In the genomic region with DNA sequence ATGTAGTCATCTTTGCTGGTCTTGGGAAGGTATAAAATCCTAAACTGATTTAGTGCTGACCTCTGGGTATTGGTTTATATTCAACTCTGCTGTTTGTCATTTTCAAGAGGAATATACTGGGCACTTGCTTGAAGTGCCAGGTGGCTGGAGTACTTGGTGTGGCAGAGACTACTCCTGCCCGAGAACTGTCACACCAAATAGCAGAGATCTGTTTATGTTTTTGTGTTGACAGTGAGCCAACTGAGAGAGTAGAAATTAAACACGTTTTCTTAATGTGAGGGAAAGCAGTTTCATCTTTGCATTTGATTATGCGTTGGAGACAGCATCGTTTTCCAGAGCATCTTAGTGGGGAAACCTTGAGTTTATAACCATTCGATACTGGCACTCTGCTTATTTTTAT, we compare ENCODE assay signal across 1 cellular context.
TF ChIP-seq lines count a peak whose summit lies in the region.

No MANE protein-coding gene starts in this region.

TF ChIP-seq in GM23338, 12 proteins besides CTCF, POLR2A, EP300 and RAD21 (continued from another document):
- TF ChIP-seq, protein P1, sequence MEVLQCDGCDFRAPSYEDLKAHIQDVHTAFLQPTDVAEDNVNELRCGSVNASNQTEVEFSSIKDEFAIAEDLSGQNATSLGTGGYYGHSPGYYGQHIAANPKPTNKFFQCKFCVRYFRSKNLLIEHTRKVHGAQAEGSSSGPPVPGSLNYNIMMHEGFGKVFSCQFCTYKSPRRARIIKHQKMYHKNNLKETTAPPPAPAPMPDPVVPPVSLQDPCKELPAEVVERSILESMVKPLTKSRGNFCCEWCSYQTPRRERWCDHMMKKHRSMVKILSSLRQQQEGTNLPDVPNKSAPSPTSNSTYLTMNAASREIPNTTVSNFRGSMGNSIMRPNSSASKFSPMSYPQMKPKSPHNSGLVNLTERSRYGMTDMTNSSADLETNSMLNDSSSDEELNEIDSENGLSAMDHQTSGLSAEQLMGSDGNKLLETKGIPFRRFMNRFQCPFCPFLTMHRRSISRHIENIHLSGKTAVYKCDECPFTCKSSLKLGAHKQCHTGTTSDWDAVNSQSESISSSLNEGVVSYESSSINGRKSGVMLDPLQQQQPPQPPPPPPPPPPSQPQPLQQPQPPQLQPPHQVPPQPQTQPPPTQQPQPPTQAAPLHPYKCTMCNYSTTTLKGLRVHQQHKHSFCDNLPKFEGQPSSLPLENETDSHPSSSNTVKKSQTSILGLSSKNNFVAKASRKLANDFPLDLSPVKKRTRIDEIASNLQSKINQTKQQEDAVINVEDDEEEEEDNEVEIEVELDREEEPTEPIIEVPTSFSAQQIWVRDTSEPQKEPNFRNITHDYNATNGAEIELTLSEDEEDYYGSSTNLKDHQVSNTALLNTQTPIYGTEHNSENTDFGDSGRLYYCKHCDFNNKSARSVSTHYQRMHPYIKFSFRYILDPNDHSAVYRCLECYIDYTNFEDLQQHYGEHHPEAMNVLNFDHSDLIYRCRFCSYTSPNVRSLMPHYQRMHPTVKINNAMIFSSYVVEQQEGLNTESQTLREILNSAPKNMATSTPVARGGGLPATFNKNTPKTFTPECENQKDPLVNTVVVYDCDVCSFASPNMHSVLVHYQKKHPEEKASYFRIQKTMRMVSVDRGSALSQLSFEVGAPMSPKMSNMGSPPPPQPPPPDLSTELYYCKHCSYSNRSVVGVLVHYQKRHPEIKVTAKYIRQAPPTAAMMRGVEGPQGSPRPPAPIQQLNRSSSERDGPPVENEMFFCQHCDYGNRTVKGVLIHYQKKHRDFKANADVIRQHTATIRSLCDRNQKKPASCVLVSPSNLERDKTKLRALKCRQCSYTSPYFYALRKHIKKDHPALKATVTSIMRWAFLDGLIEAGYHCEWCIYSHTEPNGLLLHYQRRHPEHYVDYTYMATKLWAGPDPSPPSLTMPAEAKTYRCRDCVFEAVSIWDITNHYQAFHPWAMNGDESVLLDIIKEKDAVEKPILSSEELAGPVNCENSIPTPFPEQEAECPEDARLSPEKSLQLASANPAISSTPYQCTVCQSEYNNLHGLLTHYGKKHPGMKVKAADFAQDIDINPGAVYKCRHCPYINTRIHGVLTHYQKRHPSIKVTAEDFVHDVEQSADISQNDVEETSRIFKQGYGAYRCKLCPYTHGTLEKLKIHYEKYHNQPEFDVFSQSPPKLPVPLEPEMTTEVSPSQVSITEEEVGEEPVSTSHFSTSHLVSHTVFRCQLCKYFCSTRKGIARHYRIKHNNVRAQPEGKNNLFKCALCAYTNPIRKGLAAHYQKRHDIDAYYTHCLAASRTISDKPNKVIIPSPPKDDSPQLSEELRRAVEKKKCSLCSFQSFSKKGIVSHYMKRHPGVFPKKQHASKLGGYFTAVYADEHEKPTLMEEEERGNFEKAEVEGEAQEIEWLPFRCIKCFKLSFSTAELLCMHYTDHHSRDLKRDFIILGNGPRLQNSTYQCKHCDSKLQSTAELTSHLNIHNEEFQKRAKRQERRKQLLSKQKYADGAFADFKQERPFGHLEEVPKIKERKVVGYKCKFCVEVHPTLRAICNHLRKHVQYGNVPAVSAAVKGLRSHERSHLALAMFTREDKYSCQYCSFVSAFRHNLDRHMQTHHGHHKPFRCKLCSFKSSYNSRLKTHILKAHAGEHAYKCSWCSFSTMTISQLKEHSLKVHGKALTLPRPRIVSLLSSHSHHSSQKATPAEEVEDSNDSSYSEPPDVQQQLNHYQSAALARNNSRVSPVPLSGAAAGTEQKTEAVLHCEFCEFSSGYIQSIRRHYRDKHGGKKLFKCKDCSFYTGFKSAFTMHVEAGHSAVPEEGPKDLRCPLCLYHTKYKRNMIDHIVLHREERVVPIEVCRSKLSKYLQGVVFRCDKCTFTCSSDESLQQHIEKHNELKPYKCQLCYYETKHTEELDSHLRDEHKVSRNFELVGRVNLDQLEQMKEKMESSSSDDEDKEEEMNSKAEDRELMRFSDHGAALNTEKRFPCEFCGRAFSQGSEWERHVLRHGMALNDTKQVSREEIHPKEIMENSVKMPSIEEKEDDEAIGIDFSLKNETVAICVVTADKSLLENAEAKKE (CRISPR knock-in tag; IDR thresholded peaks at IDR 0.05) = no peak
- TF ChIP-seq ZNF331 (CRISPR knock-in tag; IDR thresholded peaks at IDR 0.05; ENCODE audit: low read depth) = no peak
